ENCODE assay signal across 8 cellular contexts in the genomic region with DNA sequence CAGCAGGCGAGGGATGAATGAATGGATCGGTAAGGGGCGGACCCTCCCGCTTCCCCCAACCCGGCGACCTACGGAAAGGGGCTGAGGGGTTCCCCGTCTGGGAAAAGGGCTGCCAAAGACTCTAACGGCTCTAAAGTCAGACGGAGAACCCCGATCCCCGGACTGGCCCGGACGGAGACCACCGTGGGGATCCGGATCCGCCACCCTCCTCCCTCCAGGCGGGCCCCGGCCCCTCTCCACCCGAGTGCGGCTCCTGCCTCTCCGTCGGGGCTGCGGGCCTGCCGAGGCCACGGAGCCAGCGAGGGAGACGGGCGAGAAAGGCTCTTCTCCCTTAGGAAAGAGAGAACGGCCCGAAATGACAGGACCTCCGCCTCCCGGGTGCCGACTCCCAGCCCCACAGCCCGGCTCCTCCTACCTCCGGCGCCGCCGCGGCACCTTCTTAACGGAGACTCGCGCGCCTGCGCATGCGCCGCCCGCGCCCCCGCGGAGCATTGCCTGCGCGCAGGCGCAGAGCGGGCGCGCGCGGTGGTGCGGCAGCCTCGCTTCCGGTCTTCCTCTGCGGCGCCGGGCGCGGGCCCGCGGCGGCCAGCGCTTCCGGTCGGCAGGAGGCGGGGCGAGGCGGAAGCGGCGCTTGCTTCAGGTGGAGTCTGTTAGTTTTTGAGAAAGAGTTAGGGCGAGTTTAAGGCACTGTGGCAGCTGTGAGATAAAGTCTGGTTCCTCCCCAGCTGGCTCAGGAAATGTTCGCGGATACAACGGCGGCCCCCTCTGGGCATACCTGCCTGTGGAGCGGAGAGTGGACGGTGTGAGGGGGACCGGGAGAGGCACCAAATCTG. TPM values are rescaled to one million over a fixed set of nuclear protein-coding genes. Genes with fewer than 3 reads are reported as not detected.
DNase-seq lines count a peak whose midpoint lies in the region; ATAC-seq and TF ChIP-seq lines count a peak whose summit lies in the region.

A gene with protein sequence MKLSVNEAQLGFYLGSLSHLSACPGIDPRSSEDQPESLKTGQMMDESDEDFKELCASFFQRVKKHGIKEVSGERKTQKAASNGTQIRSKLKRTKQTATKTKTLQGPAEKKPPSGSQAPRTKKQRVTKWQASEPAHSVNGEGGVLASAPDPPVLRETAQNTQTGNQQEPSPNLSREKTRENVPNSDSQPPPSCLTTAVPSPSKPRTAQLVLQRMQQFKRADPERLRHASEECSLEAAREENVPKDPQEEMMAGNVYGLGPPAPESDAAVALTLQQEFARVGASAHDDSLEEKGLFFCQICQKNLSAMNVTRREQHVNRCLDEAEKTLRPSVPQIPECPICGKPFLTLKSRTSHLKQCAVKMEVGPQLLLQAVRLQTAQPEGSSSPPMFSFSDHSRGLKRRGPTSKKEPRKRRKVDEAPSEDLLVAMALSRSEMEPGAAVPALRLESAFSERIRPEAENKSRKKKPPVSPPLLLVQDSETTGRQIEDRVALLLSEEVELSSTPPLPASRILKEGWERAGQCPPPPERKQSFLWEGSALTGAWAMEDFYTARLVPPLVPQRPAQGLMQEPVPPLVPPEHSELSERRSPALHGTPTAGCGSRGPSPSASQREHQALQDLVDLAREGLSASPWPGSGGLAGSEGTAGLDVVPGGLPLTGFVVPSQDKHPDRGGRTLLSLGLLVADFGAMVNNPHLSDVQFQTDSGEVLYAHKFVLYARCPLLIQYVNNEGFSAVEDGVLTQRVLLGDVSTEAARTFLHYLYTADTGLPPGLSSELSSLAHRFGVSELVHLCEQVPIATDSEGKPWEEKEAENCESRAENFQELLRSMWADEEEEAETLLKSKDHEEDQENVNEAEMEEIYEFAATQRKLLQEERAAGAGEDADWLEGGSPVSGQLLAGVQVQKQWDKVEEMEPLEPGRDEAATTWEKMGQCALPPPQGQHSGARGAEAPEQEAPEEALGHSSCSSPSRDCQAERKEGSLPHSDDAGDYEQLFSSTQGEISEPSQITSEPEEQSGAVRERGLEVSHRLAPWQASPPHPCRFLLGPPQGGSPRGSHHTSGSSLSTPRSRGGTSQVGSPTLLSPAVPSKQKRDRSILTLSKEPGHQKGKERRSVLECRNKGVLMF (N-terminal part only) (minus strand): TSS at position 462 of the 833 bp plus-strand sequence. CDS start 2,642 bp downstream, outside the sequence.

- H3K4me1 ChIP-seq in Loucy (ENCODE audit: insufficient read depth, low read length, poor library complexity, severe bottlenecking) (peaks cover 33% of the 10 kb centered on the region), RWPE2 (ENCODE audit: insufficient read depth, poor library complexity, severe bottlenecking) (peaks cover 7% of the 10 kb centered on the region)

- H3K36me3 ChIP-seq in H7 (replicated peaks; ENCODE audit: control insufficient read depth, insufficient read depth, low read length) (no peaks in the 10 kb centered on the region; the same call in 1 of the 2 replicates), Loucy (ENCODE audit: insufficient read depth, low read length) (no peaks in the 10 kb centered on the region), RWPE2 (ENCODE audit: low read depth) (peaks cover 12% of the 10 kb centered on the region)

- peaks cover 56% of the 10 kb centered on the region for H3K79me2 ChIP-seq in Loucy (ENCODE audit: insufficient read depth, low read length)

- peak within 1 kb of the TSS; percentile 84 for H2AFZ ChIP-seq in Loucy (ENCODE audit: low read length)

- peak within 1 kb of the TSS; percentile 98 for H3K4me3 Mint-ChIP-seq in activated T-helper 17 cell treated with anti-CD3 and anti-CD28 coated beads, Interleukin-2, amount 50 U/mL, for 72 hours
- peak within 1 kb of the TSS; percentile 96 for H3K4me3 Mint-ChIP-seq in natural killer cell treated with Interleukin-12 subunit alpha and Interleukin-12 subunit beta and Interleukin-15 and Interleukin-18, amount 100 ng/mL, for 72 hours

- peaks cover 29% of the 10 kb centered on the region for H3K4me1 Mint-ChIP-seq in activated T-helper 17 cell treated with anti-CD3 and anti-CD28 coated beads, Interleukin-2, amount 50 U/mL, for 72 hours
- H3K4me1 Mint-ChIP-seq in natural killer cell treated with Interleukin-12 subunit alpha and Interleukin-12 subunit beta and Interleukin-15 and Interleukin-18, amount 100 ng/mL, for 72 hours (ENCODE audit: low read depth in 2 of 2) = peaks cover 43 to 53% of the 10 kb centered on the region in 2 donors

- H3K9ac ChIP-seq in Loucy (ENCODE audit: low read depth, low read length, poor library complexity, severe bottlenecking) = peak within 1 kb of the TSS; percentile 97

- peak within 1 kb of the TSS; percentile 99 for H3K27ac Mint-ChIP-seq in activated T-helper 17 cell treated with anti-CD3 and anti-CD28 coated beads, Interleukin-2, amount 50 U/mL, for 72 hours
- H3K27ac Mint-ChIP-seq in natural killer cell treated with Interleukin-12 subunit alpha and Interleukin-12 subunit beta and Interleukin-15 and Interleukin-18, amount 100 ng/mL, for 72 hours = peak within 1 kb of the TSS; percentile 89 to 97

- TF ChIP-seq CTCF in Loucy (conservative IDR thresholded peaks at IDR 0.05; ENCODE audit: low read length) (no peak), RWPE2 (IDR thresholded peaks at IDR 0.05; ENCODE audit: poor library complexity, severe bottlenecking) (no peak), fibroblast of pulmonary artery (IDR thresholded peaks at IDR 0.05; ENCODE audit: low read length, missing control alignments) (no peak)

- H3K9me2 ChIP-seq in Loucy (replicated peaks; ENCODE audit: low read depth, low read length) = no peaks in the 10 kb centered on the region

- H3K9me3 Mint-ChIP-seq in activated T-helper 17 cell treated with anti-CD3 and anti-CD28 coated beads, Interleukin-2, amount 50 U/mL, for 72 hours = no peaks in the 10 kb centered on the region
- no peaks in the 10 kb centered on the region for H3K9me3 Mint-ChIP-seq in natural killer cell treated with Interleukin-12 subunit alpha and Interleukin-12 subunit beta and Interleukin-15 and Interleukin-18, amount 100 ng/mL, for 72 hours

- H3K27me3 Mint-ChIP-seq in activated T-helper 17 cell treated with anti-CD3 and anti-CD28 coated beads, Interleukin-2, amount 50 U/mL, for 72 hours = no peaks in the 10 kb centered on the region
- no peaks in the 10 kb centered on the region for H3K27me3 Mint-ChIP-seq in natural killer cell treated with Interleukin-12 subunit alpha and Interleukin-12 subunit beta and Interleukin-15 and Interleukin-18, amount 100 ng/mL, for 72 hours

- peak within 1 kb of the TSS; percentile 90 for H3K4me2 ChIP-seq in Loucy (ENCODE audit: low read depth, low read length, poor library complexity, severe bottlenecking)

- H3K4me3 ChIP-seq in H7 (ENCODE audit: insufficient read depth, low read depth, low read length) = peak within 1 kb of the TSS; percentile 86
- H3K4me3 ChIP-seq in Loucy (ENCODE audit: low read length, poor library complexity, severe bottlenecking) = peak within 1 kb of the TSS; percentile 98
- H3K4me3 ChIP-seq in RWPE2 (ENCODE audit: severe bottlenecking) = peak within 1 kb of the TSS; percentile 97
- peak within 1 kb of the TSS; percentile 94 for H3K4me3 ChIP-seq in fibroblast of pulmonary artery (replicated peaks; ENCODE audit: low read depth, low read length)

- H4K20me1 ChIP-seq in Loucy (ENCODE audit: insufficient read depth, low read length, poor library complexity, severe bottlenecking) = no peaks in the 10 kb centered on the region

- H3K36me3 Mint-ChIP-seq in activated T-helper 17 cell treated with anti-CD3 and anti-CD28 coated beads, Interleukin-2, amount 50 U/mL, for 72 hours (ENCODE audit: low read depth) = peaks cover 43% of the 10 kb centered on the region
- H3K36me3 Mint-ChIP-seq in natural killer cell treated with Interleukin-12 subunit alpha and Interleukin-12 subunit beta and Interleukin-15 and Interleukin-18, amount 100 ng/mL, for 72 hours = peaks cover 13% of the 10 kb centered on the region

- DNase-seq in EL (peak; percentile 92), H7 (peak; percentile 100), RWPE2 (ENCODE audit: low spot score) (peak; percentile 85), fibroblast of pulmonary artery (ENCODE audit: low read depth) (peak; percentile 91)
- DNase-seq in natural killer cell treated with Interleukin-12 subunit alpha and Interleukin-12 subunit beta and Interleukin-15 and Interleukin-18, amount 100 ng/mL, for 72 hours (ENCODE audit: low spot score) = peak; percentile 96
- peak; percentile 83 to 95 (median 88) for DNase-seq in stimulated activated naive CD4-positive, alpha-beta T cell (lab: John Stamatoyannopoulos, UW)

- peak; percentile 85 for ATAC-seq in RWPE2 (ENCODE audit: low read depth)
- peak; percentile 93 for ATAC-seq in activated T-helper 17 cell treated with anti-CD3 and anti-CD28 coated beads, Interleukin-2, amount 50 U/mL, for 72 hours (replicated peaks)
- peak; percentile 96 to 98 for ATAC-seq in natural killer cell treated with Interleukin-12 subunit alpha and Interleukin-12 subunit beta and Interleukin-15 and Interleukin-18, amount 100 ng/mL, for 72 hours

- peaks cover 2% of the 10 kb centered on the region; the same call in 1 of the 2 replicates for H3F3A ChIP-seq in Loucy (ENCODE audit: low read depth)

- no peaks in the 10 kb centered on the region for H3K9me3 ChIP-seq in Loucy (ENCODE audit: insufficient read depth, low read depth, low read length)
- H3K9me3 ChIP-seq in RWPE2 (ENCODE audit: severe bottlenecking) = no peaks in the 10 kb centered on the region

- H3K27me3 ChIP-seq in H7 (ENCODE audit: control insufficient read depth, insufficient read depth, low read length) = no peaks in the 10 kb centered on the region
- no peaks in the 10 kb centered on the region for H3K27me3 ChIP-seq in Loucy (ENCODE audit: insufficient read depth, low read length, poor library complexity, severe bottlenecking)
- no peaks in the 10 kb centered on the region for H3K27me3 ChIP-seq in RWPE2 (ENCODE audit: insufficient read depth, poor library complexity, severe bottlenecking)

- peak within 1 kb of the TSS; percentile 46 for H3K27ac ChIP-seq in RWPE2 (ENCODE audit: poor library complexity, severe bottlenecking)

RNA-seq across cellular contexts. Expression of the gene that starts here (rescaled TPM):
- total RNA-seq in H7 (2014; rRNA removed; shearing (Covaris generic)) = 8.4 and 11.3 TPM in 2 replicates
- 10 to 100 TPM; 10.8 to 14.5 TPM for total RNA-seq in activated T-helper 17 cell treated with anti-CD3 and anti-CD28 coated beads, Interleukin-2, amount 50 U/mL, for 72 hours
- total RNA-seq in natural killer cell treated with Interleukin-12 subunit alpha and Interleukin-12 subunit beta and Interleukin-15 and Interleukin-18, amount 100 ng/mL, for 72 hours = 10 to 100 TPM; 13.4 to 18.4 TPM

Comparison
In these comparisons a context has a peak if more than half of its experiments do, and no peak if none do; other contexts are left out.
1. Peak in every context shown above with its lines: DNase-seq, ATAC-seq, H3K4me3 ChIP-seq and H3K27ac ChIP-seq.